In the genomic region with DNA sequence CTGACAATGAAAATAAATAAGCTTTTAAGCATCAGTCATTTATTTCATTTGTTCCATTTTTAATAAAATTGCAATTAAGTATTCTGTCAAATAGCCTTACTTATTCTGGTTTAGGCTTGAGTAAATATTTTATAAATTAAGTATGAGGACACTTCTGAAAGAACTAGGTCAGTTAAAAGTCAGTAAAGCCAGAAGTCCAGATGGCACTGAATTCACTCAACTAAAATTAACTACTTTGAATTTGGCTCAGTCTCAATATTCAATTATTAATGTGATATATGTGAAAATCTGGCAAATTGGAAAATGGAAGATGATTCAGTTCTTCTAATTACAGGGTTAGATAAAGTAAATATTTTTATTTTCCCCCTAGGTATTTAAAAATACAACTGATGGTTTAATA, we compare ENCODE assay signal across 22 cellular contexts.
DNase-seq lines count a peak whose midpoint lies in the region; ATAC-seq and TF ChIP-seq lines count a peak whose summit lies in the region.
"Had no signal": no experiment of that assay in that cellular context is flagged by ENCODE, and none has a peak within 500 bp of the region (broad histone marks: within the 10 kb centered on the region; RNA-seq: fewer than 3 reads in every experiment).

No MANE protein-coding gene starts in this region.

- no peaks in the 10 kb centered on the region for H3K27me3 ChIP-seq in endodermal cell (ENCODE audit: control insufficient read depth, insufficient read depth, low read length, poor library complexity, severe bottlenecking)
- H3K27me3 ChIP-seq: BE2C had no signal

- H3K4me3 ChIP-seq in endodermal cell (ENCODE audit: low read length): no peak overlapping the region

- no peak overlapping the region for H3K9ac ChIP-seq in endodermal cell (ENCODE audit: extremely low read depth, low read length, poor library complexity, severe bottlenecking)

- H3K27me3 Mint-ChIP-seq in osteocyte (ENCODE audit: unreplicated experiment) (no peaks in the 10 kb centered on the region), endodermal cell (ENCODE audit: insufficient read depth) (no peaks in the 10 kb centered on the region)
- H3K27me3 Mint-ChIP-seq: CD4-positive, CD25-positive, alpha-beta regulatory T cell; CD8-positive, alpha-beta memory T cell had no signal

- no peaks in the 10 kb centered on the region for H3K4me1 ChIP-seq in endodermal cell (ENCODE audit: control insufficient read depth, insufficient read depth, low read length)

- H3K9me3 ChIP-seq in endodermal cell (ENCODE audit: control insufficient read depth, low read length): no peaks in the 10 kb centered on the region
- H3K9me3 ChIP-seq: BE2C had no signal

- H3K27ac Mint-ChIP-seq in osteocyte (ENCODE audit: unreplicated experiment) (no peak overlapping the region), endodermal cell (no peak overlapping the region)
- H3K27ac Mint-ChIP-seq: CD4-positive, CD25-positive, alpha-beta regulatory T cell; CD8-positive, alpha-beta memory T cell; HFFc6 had no signal

- no peaks in the 10 kb centered on the region for H3K4me1 Mint-ChIP-seq in osteocyte (ENCODE audit: unreplicated experiment)
- H3K4me1 Mint-ChIP-seq in endodermal cell: peaks cover 6% of the 10 kb centered on the region
- H3K4me1 Mint-ChIP-seq: CD4-positive, CD25-positive, alpha-beta regulatory T cell; CD8-positive, alpha-beta memory T cell had no signal

- no peak overlapping the region for H3K4me3 Mint-ChIP-seq in osteocyte (ENCODE audit: unreplicated experiment)
- no peak overlapping the region for H3K4me3 Mint-ChIP-seq in endodermal cell
- H3K4me3 Mint-ChIP-seq: CD4-positive, CD25-positive, alpha-beta regulatory T cell; CD8-positive, alpha-beta memory T cell; HFFc6 had no signal

- H3K36me3 Mint-ChIP-seq in osteocyte (ENCODE audit: unreplicated experiment) (no peaks in the 10 kb centered on the region), endodermal cell (ENCODE audit: low read depth) (no peaks in the 10 kb centered on the region)
- H3K36me3 Mint-ChIP-seq: CD4-positive, CD25-positive, alpha-beta regulatory T cell; CD8-positive, alpha-beta memory T cell had no signal

- ATAC-seq in HG03439 (IDR thresholded peaks at IDR 0.05; ENCODE audit: unreplicated experiment): no peak
- ATAC-seq: HCT116 had no signal

- H3K27ac ChIP-seq in endodermal cell (ENCODE audit: low read depth, low read length): no peak overlapping the region

- H3K9me3 Mint-ChIP-seq in osteocyte (ENCODE audit: unreplicated experiment): peaks cover 6% of the 10 kb centered on the region
- H3K9me3 Mint-ChIP-seq in endodermal cell: no peaks in the 10 kb centered on the region

- DNase-seq in NCI-H1105 treated with DMSO at 0.1 percent for 48 hours (lab: John Stamatoyannopoulos, UW): peak; percentile 19
- no peak for DNase-seq in NCI-H1105 (lab: John Stamatoyannopoulos, UW)
- peak; percentile 84 for DNase-seq in G401 (ENCODE audit: low spot score)
- DNase-seq in NCI-H446 treated with DMSO at 0.1 percent for 48 hours (lab: John Stamatoyannopoulos, UW): peak; percentile 94
- peak; percentile 85 for DNase-seq in cerebellar cortex (ENCODE audit: low spot score)
- DNase-seq in osteocyte (ENCODE audit: extremely low spot score, unreplicated experiment): no peak
- no peak for DNase-seq in endodermal cell
- DNase-seq: 8988T; ACHN; BE2C; CD4-positive, CD25-positive, alpha-beta regulatory T cell; CD8-positive, alpha-beta memory T cell; COR-L47; DMS153; DMS79; GF-D8; GOT3; H7; HFFc6; IMR-90 had no signal

- in situ Hi-C loops in G401 (cut with HindIII; ENCODE audit: low sequenced_read_pairs): no loop called here

- TF ChIP-seq CTCF in osteocyte (IDR thresholded peaks at IDR 0.05): no peak
- no peak for TF ChIP-seq CTCF in endodermal cell (conservative IDR thresholded peaks at IDR 0.05)

- H3K36me3 ChIP-seq in endodermal cell (ENCODE audit: control insufficient read depth, insufficient read depth, low read length): no peaks in the 10 kb centered on the region
- H3K36me3 ChIP-seq: BE2C had no signal

Comparison
In these comparisons a context has a peak if more than half of its experiments do, and no peak if none do; other contexts are left out.
1. DNase-seq: peak in NCI-H1105 treated with DMSO at 0.1 percent for 48 hours (single experiment), G401 (single experiment), NCI-H446 treated with DMSO at 0.1 percent for 48 hours (single experiment) and cerebellar cortex (single experiment); none in NCI-H1105 (single experiment), osteocyte (single experiment) and endodermal cell (single experiment).